In genomic region chr13:99656843-99657506, GRCh38 we compare ENCODE assay signal across 9 cellular contexts. TPM values are rescaled to one million over a fixed set of nuclear protein-coding genes. Genes with fewer than 3 reads are reported as not detected.
A peak's percentile ranks its signal among the peaks of the same experiment; 100 is the strongest.
DNase-seq lines count a peak whose midpoint lies in the region; ATAC-seq, FAIRE-seq and TF ChIP-seq lines count a peak whose summit lies in the region.
"Had no signal": no experiment of that assay in that cellular context is flagged by ENCODE, and none has a peak within 500 bp of the region (broad histone marks: within the 10 kb centered on the region; RNA-seq: fewer than 3 reads in every experiment).

No MANE protein-coding gene starts in this region.

- H3K4me1 Mint-ChIP-seq in activated CD8-positive, alpha-beta T cell treated with anti-CD3 and anti-CD28 coated beads for 36 hours (ENCODE audit: low read depth): peaks cover 44% of the 10 kb centered on the region

- H3K4me3 Mint-ChIP-seq in activated CD8-positive, alpha-beta T cell treated with anti-CD3 and anti-CD28 coated beads for 36 hours: peak overlapping the region; percentile 42

- no peaks in the 10 kb centered on the region for H3K9me3 Mint-ChIP-seq in activated CD8-positive, alpha-beta T cell treated with anti-CD3 and anti-CD28 coated beads for 36 hours
- H3K9me3 Mint-ChIP-seq: IgD-negative memory B cell had no signal

- CTCF ChIA-PET in activated CD8-positive, alpha-beta T cell treated with anti-CD3 and anti-CD28 coated beads for 36 hours (lab: Charles Lee): interaction anchor here (0.6 to 5.6 kb wide), 65 partner anchors 10 to 934 kb away, joined by 3 to 60 read pairs (median 4); partner anchors contain the start of genes CLYBL, PCCA and ZIC2

- H3K27me3 Mint-ChIP-seq in activated CD8-positive, alpha-beta T cell treated with anti-CD3 and anti-CD28 coated beads for 36 hours: no peaks in the 10 kb centered on the region

- WGBS in hepatocyte (ENCODE audit: low lambda C conversion rate, missing lambda C conversion rate): 72% methylated on average over 7 of the region's 7 CpGs

- H3K27me3 ChIP-seq in hepatocyte: peaks cover 5% of the 10 kb centered on the region

- peak; percentile 21 for DNase-seq in activated CD8-positive, alpha-beta T cell treated with anti-CD3 and anti-CD28 coated beads for 36 hours
- DNase-seq in hepatocyte (ENCODE audit: low spot score) (no peak), GM03348 (ENCODE audit: low spot score) (no peak), NCI-H1105 treated with DMSO at 0.1 percent for 48 hours (lab: John Stamatoyannopoulos, UW) (no peak), DMS79 treated with DMSO at 0.1 percent for 48 hours (lab: John Stamatoyannopoulos, UW) (no peak)

- peak overlapping the region; percentile 67 for H3K4me2 ChIP-seq in hepatocyte

- H3K79me2 ChIP-seq in hepatocyte: no peaks in the 10 kb centered on the region

- H3K36me3 ChIP-seq in hepatocyte (replicated peaks; ENCODE audit: insufficient read depth, low read depth): no peaks in the 10 kb centered on the region

- no peaks in the 10 kb centered on the region for H3K36me3 Mint-ChIP-seq in activated CD8-positive, alpha-beta T cell treated with anti-CD3 and anti-CD28 coated beads for 36 hours (ENCODE audit: low read depth)
- H3K36me3 Mint-ChIP-seq: IgD-negative memory B cell had no signal

- peak; percentile 95 for FAIRE-seq in A204.1 (lab: Jason Lieb, UNC)

- peak overlapping the region; percentile 60 for H3K27ac Mint-ChIP-seq in activated CD8-positive, alpha-beta T cell treated with anti-CD3 and anti-CD28 coated beads for 36 hours

- peaks cover 14% of the 10 kb centered on the region for H3K4me1 ChIP-seq in hepatocyte (ENCODE audit: insufficient read depth)

- H4K20me1 ChIP-seq in hepatocyte (ENCODE audit: insufficient read depth, poor library complexity, severe bottlenecking): no peaks in the 10 kb centered on the region

- intact Hi-C loops in activated CD8-positive, alpha-beta T cell treated with anti-CD3 and anti-CD28 coated beads for 36 hours (cut with micrococcal nuclease): loop anchor here (5.0 to 10.0 kb wide), 5 partner anchors 198 to 858 kb away; no protein-coding TSS in a partner anchor

- no peak overlapping the region for H2AFZ ChIP-seq in hepatocyte

- H3K4me3 ChIP-seq in hepatocyte: no peak overlapping the region

- ATAC-seq in GM18502 (IDR thresholded peaks at IDR 0.05; ENCODE audit: poor library complexity, unreplicated experiment) (peak; percentile 39), GM18858 (IDR thresholded peaks at IDR 0.05; ENCODE audit: unreplicated experiment) (no peak)
- ATAC-seq in activated CD8-positive, alpha-beta T cell treated with anti-CD3 and anti-CD28 coated beads for 36 hours: peak; percentile 49

- POLR2A ChIA-PET in activated CD8-positive, alpha-beta T cell treated with anti-CD3 and anti-CD28 coated beads for 36 hours (lab: Charles Lee): interaction anchor here (0.9 to 1.3 kb wide), 2 partner anchors 327 to 931 kb away, joined by 3 read pairs; no protein-coding TSS in a partner anchor

- no peaks in the 10 kb centered on the region for H3K9me2 ChIP-seq in hepatocyte (replicated peaks; ENCODE audit: insufficient read depth)

- no peaks in the 10 kb centered on the region for H3K9me3 ChIP-seq in hepatocyte (ENCODE audit: low read depth)

- no peak overlapping the region for H3K27ac ChIP-seq in hepatocyte

- TF ChIP-seq CTCF in activated CD8-positive, alpha-beta T cell treated with anti-CD3 and anti-CD28 coated beads for 36 hours (IDR thresholded peaks at IDR 0.05): no peak
- TF ChIP-seq CTCF in hepatocyte (IDR thresholded peaks at IDR 0.05; ENCODE audit: poor library complexity): no peak

RNA-seq across cellular contexts. Expression of gene CLYBL, which starts 50.5 kb away (rescaled TPM):
- 1 to 10 TPM; 9.1 to 9.6 TPM for total RNA-seq in activated CD8-positive, alpha-beta T cell treated with anti-CD3 and anti-CD28 coated beads for 36 hours
- total RNA-seq in hepatocyte: 10.0 TPM in 2 replicates
- polyA plus RNA-seq in hepatocyte: 11.4 and 12.1 TPM in 2 replicates
